Comparison of ENCODE assay signal across 8 cellular contexts in the genomic region with DNA sequence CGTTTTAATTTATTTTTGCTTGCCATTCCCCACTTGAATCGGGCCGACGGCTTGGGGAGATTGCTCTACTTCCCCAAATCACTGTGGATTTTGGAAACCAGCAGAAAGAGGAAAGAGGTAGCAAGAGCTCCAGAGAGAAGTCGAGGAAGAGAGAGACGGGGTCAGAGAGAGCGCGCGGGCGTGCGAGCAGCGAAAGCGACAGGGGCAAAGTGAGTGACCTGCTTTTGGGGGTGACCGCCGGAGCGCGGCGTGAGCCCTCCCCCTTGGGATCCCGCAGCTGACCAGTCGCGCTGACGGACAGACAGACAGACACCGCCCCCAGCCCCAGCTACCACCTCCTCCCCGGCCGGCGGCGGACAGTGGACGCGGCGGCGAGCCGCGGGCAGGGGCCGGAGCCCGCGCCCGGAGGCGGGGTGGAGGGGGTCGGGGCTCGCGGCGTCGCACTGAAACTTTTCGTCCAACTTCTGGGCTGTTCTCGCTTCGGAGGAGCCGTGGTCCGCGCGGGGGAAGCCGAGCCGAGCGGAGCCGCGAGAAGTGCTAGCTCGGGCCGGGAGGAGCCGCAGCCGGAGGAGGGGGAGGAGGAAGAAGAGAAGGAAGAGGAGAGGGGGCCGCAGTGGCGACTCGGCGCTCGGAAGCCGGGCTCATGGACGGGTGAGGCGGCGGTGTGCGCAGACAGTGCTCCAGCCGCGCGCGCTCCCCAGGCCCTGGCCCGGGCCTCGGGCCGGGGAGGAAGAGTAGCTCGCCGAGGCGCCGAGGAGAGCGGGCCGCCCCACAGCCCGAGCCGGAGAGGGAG. TPM values are rescaled to one million over a fixed set of nuclear protein-coding genes. Genes with fewer than 3 reads are reported as not detected.
A peak's percentile ranks its signal among the peaks of the same experiment; 100 is the strongest.
DNase-seq lines count a peak whose midpoint lies in the region; ATAC-seq, FAIRE-seq and TF ChIP-seq lines count a peak whose summit lies in the region.

No MANE protein-coding gene starts in this region.

- H3K27me3 Mint-ChIP-seq in CD4-positive, CD25-positive, alpha-beta regulatory T cell: peaks cover 55% of the 10 kb centered on the region

- H3K27ac Mint-ChIP-seq in CD4-positive, CD25-positive, alpha-beta regulatory T cell: peak overlapping the region in 1 of 3 donors; percentile 26

- H3K79me2 ChIP-seq in osteoblast (ENCODE audit: insufficient read depth, low read length): peaks cover 55% of the 10 kb centered on the region

- H3K4me3 ChIP-seq in CD4-positive, CD25-positive, alpha-beta regulatory T cell (ENCODE audit: low read depth, low read length): peak overlapping the region; percentile 66
- H3K4me3 ChIP-seq in HFF-Myc (replicated peaks; ENCODE audit: low read depth, low read length) (peak overlapping the region; percentile 93), adipocyte (ENCODE audit: low read length) (peak overlapping the region; percentile 87), osteoblast (ENCODE audit: insufficient read depth, low read length) (peak overlapping the region; percentile 97)

- DNase-seq in CD4-positive, CD25-positive, alpha-beta regulatory T cell: peak in 1 of 3 donors; percentile 56
- no peak for DNase-seq in HFF-Myc (ENCODE audit: extremely low read depth, low read depth)
- peak; percentile 62 for DNase-seq in RCC 7860 (ENCODE audit: low spot score)
- DNase-seq in adipocyte (ENCODE audit: low read depth): peak; percentile 77
- DNase-seq in Right ventricle myocardium superior: peak; percentile 88
- DNase-seq in osteoblast (ENCODE audit: insufficient read length, low spot score, missing footprints): peak; percentile 97
- DNase-seq in NCI-H524 treated with DMSO at 0.1 percent for 48 hours (lab: John Stamatoyannopoulos, UW): no peak
- DNase-seq in cortex of kidney (lab: John Stamatoyannopoulos, UW): no peak

- no peak overlapping the region for H3K27ac ChIP-seq in CD4-positive, CD25-positive, alpha-beta regulatory T cell (ENCODE audit: insufficient read depth, low read length, poor library complexity, severe bottlenecking)
- H3K27ac ChIP-seq in osteoblast (ENCODE audit: low read depth, low read length): peak overlapping the region; percentile 79

- ATAC-seq in CD4-positive, CD25-positive, alpha-beta regulatory T cell (ENCODE audit: low read depth in 2 of 2): no peak
- ATAC-seq in Right ventricle myocardium superior (ENCODE audit: poor library complexity): peak; percentile 42

- no peak for TF ChIP-seq CTCF in HFF-Myc (IDR thresholded peaks at IDR 0.05; ENCODE audit: low read depth, low read length, missing control alignments)
- no peak for TF ChIP-seq CTCF in osteoblast (IDR thresholded peaks at IDR 0.05; ENCODE audit: extremely low read depth, low read depth, low read length)

- H3K4me1 Mint-ChIP-seq in CD4-positive, CD25-positive, alpha-beta regulatory T cell: peaks cover 0 to 23% (median 5%) of the 10 kb centered on the region in 4 donors

- H3K36me3 Mint-ChIP-seq in CD4-positive, CD25-positive, alpha-beta regulatory T cell: no peaks in the 10 kb centered on the region

- H4K20me1 ChIP-seq in osteoblast (ENCODE audit: insufficient read depth, low read length): peaks cover 44% of the 10 kb centered on the region

- H3K27me3 ChIP-seq in CD4-positive, CD25-positive, alpha-beta regulatory T cell (ENCODE audit: control insufficient read depth, insufficient read depth, low read length): peaks cover 10% of the 10 kb centered on the region
- H3K27me3 ChIP-seq in adipocyte (replicated peaks; ENCODE audit: control insufficient read depth, insufficient read depth, low read length): no peaks in the 10 kb centered on the region
- H3K27me3 ChIP-seq in osteoblast (ENCODE audit: insufficient read depth, low read length): no peaks in the 10 kb centered on the region

- H3K9me3 Mint-ChIP-seq in CD4-positive, CD25-positive, alpha-beta regulatory T cell: no peaks in the 10 kb centered on the region

- intact Hi-C loops in Right ventricle myocardium superior (cut with DNase I): loop anchor here (5.0 to 10.0 kb wide), 2 partner anchors 182 to 234 kb away; no protein-coding TSS in a partner anchor

- no peak for FAIRE-seq in RCC 7860 (lab: Jason Lieb, UNC)

- H3K9ac ChIP-seq in adipocyte (ENCODE audit: low read length): peak overlapping the region; percentile 96

- H3K36me3 ChIP-seq in CD4-positive, CD25-positive, alpha-beta regulatory T cell (ENCODE audit: control insufficient read depth, insufficient read depth, low read length): no peaks in the 10 kb centered on the region
- peaks cover 3% of the 10 kb centered on the region for H3K36me3 ChIP-seq in adipocyte (ENCODE audit: control insufficient read depth, insufficient read depth, low read length, severe bottlenecking)
- peaks cover 11% of the 10 kb centered on the region for H3K36me3 ChIP-seq in osteoblast (ENCODE audit: insufficient read depth, low read length)

- peaks cover 33% of the 10 kb centered on the region for H3K4me1 ChIP-seq in CD4-positive, CD25-positive, alpha-beta regulatory T cell (ENCODE audit: control insufficient read depth, insufficient read depth, low read length, poor library complexity, severe bottlenecking)
- H3K4me1 ChIP-seq in adipocyte (ENCODE audit: control insufficient read depth, insufficient read depth, low read length) (peaks cover 50% of the 10 kb centered on the region), osteoblast (ENCODE audit: insufficient read depth, low read length) (peaks cover 47% of the 10 kb centered on the region)

- H3K4me2 ChIP-seq in osteoblast (ENCODE audit: insufficient read depth, low read length): peak overlapping the region; percentile 78

- peak overlapping the region; percentile 59 for H2AFZ ChIP-seq in osteoblast (ENCODE audit: low read length)

- H3K4me3 Mint-ChIP-seq in CD4-positive, CD25-positive, alpha-beta regulatory T cell: peak overlapping the region; percentile 90 to 95 (median 93)

- H3K9me3 ChIP-seq in CD4-positive, CD25-positive, alpha-beta regulatory T cell (ENCODE audit: control insufficient read depth in 2 of 2, low read length in 2 of 2): no peaks in the 10 kb centered on the region
- no peaks in the 10 kb centered on the region for H3K9me3 ChIP-seq in adipocyte (ENCODE audit: control insufficient read depth, low read length)
- H3K9me3 ChIP-seq in osteoblast (ENCODE audit: low read depth, low read length): no peaks in the 10 kb centered on the region

RNA-seq across cellular contexts. Expression of a gene that starts 0.6 kb away (rescaled TPM):
- total RNA-seq in CD4-positive, CD25-positive, alpha-beta regulatory T cell: 0.22 TPM
- under 1 TPM in 2 of 4 donors, not detected in 2; 0.01 to 0.13 TPM for polyA plus RNA-seq in CD4-positive, CD25-positive, alpha-beta regulatory T cell
- total RNA-seq in Right ventricle myocardium superior (230 TPM), osteoblast (152 and 193 TPM in 2 replicates)

Comparison
In these comparisons a context has a peak if more than half of its experiments do, and no peak if none do; other contexts are left out.
1. DNase-seq: peak in RCC 7860 (single experiment), adipocyte (single experiment), Right ventricle myocardium superior (single experiment) and osteoblast (single experiment); none in HFF-Myc (single experiment), NCI-H524 treated with DMSO at 0.1 percent for 48 hours (single experiment) and cortex of kidney (single experiment).
2. RNA of a gene that starts 0.6 kb away (total RNA-seq): 230 TPM in Right ventricle myocardium superior (single experiment) and 152 to 193 TPM in osteoblast; 0.22 TPM in CD4-positive, CD25-positive, alpha-beta regulatory T cell (single experiment); every median in the first group is over 100 times any median in the second.
3. Peak in every context shown above with its lines, with median percentiles within 50 percentile points of each other: H3K4me3 ChIP-seq.